10 cellular contexts compared by ENCODE assay signal in genomic region chr7:17506090-17506489, GRCh38.
A peak's percentile ranks its signal among the peaks of the same experiment; 100 is the strongest.
DNase-seq lines count a peak whose midpoint lies in the region; ATAC-seq and TF ChIP-seq lines count a peak whose summit lies in the region.
"Had no signal": no experiment of that assay in that cellular context is flagged by ENCODE, and none has a peak within 500 bp of the region (broad histone marks: within the 10 kb centered on the region; RNA-seq: fewer than 3 reads in every experiment).

No MANE protein-coding gene starts in this region.

- peak; percentile 94 for ATAC-seq in GM18868 (IDR thresholded peaks at IDR 0.05; ENCODE audit: unreplicated experiment)
- ATAC-seq in HG02678 (IDR thresholded peaks at IDR 0.05; ENCODE audit: unreplicated experiment) = peak; percentile 95
- ATAC-seq in omental fat pad (ENCODE audit: low FRiP score) = peak; percentile 39

- peak; percentile 27 for DNase-seq in NCI-H510A (lab: John Stamatoyannopoulos, UW)
- DNase-seq in omental fat pad (ENCODE audit: low spot score) = no peak
- DNase-seq in foreskin melanocyte = no peak
- no peak for DNase-seq in activated naive CD4-positive, alpha-beta T cell treated with anti-CD3 and anti-CD28 coated beads, Interleukin-2, amount 50 U/mL, for 16 hours
- DNase-seq in NCI-H1436 treated with DMSO at 0.1 percent for 48 hours (lab: John Stamatoyannopoulos, UW) = no peak
- DNase-seq in RKO (ENCODE audit: low spot score) = no peak
- DNase-seq: activated naive CD8-positive, alpha-beta T cell treated with anti-CD3 and anti-CD28 coated beads, Interleukin-2, amount 10 ng/mL, durations not matched to agents 7 days and 5 days; trophoblast cell had no signal

- no peak for TF ChIP-seq CTCF in omental fat pad (IDR thresholded peaks at IDR 0.05)

Comparison
In these comparisons a context has a peak if more than half of its experiments do, and no peak if none do; other contexts are left out.
1. ATAC-seq: peak in every context shown above with its lines; median percentile 95 in HG02678; 94 in GM18868; 39 in omental fat pad.